1 cellular context compared by ENCODE assay signal in the genomic region with DNA sequence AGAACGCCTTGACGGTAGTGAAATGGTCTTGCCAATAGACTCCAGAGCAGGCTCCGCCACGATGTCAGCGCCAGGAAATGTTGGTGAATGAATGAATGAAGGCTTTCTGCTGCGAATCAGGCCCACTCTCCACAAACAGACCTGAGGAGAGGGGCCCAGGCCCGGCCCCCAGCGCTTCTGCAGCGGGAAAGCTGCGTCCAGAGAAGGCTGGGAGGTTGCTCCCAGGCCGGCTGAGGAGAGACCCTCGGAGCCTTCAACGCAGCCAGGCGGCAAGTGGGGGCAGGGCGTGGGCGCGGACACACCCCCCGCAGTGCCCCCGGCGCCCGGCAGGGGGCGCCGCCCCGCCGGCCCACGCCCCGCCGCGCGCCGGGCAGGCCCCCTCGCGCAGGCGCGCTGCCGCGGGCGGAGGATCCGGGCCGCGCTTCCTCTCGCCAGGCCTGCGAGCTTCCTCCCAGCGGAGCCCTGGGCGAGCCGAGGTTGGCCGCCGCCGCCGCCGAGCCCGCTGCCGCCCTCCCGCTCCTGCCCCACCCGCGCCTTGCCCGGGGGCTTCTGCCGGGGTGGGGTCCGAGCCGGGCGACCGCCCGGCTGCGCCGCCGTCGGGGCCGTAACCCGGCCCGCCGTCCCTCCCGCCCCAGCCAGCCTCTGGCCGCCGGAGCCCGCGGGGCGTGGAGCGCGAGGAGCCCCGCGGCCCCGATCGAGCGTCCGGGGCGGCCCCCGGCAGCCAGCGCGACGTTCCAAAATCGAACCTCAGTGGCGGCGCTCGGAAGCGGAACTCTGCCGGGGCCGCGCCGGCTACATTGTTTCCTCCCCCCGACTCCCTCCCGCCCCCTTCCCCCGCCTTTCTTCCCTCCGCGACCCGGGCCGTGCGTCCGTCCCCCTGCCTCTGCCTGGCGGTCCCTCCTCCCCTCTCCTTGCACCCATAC.
A peak's percentile ranks its signal among the peaks of the same experiment; 100 is the strongest.
TF ChIP-seq lines count a peak whose summit lies in the region.

A gene (plus strand): TSS at position 408 of the 923 bp plus-strand sequence. CDS start 16,218 bp downstream, outside the sequence.

TF ChIP-seq in K562, 482 proteins besides CTCF, POLR2A, EP300 and RAD21 (continued from another document and continues in another):
- TF ChIP-seq, protein P1, sequence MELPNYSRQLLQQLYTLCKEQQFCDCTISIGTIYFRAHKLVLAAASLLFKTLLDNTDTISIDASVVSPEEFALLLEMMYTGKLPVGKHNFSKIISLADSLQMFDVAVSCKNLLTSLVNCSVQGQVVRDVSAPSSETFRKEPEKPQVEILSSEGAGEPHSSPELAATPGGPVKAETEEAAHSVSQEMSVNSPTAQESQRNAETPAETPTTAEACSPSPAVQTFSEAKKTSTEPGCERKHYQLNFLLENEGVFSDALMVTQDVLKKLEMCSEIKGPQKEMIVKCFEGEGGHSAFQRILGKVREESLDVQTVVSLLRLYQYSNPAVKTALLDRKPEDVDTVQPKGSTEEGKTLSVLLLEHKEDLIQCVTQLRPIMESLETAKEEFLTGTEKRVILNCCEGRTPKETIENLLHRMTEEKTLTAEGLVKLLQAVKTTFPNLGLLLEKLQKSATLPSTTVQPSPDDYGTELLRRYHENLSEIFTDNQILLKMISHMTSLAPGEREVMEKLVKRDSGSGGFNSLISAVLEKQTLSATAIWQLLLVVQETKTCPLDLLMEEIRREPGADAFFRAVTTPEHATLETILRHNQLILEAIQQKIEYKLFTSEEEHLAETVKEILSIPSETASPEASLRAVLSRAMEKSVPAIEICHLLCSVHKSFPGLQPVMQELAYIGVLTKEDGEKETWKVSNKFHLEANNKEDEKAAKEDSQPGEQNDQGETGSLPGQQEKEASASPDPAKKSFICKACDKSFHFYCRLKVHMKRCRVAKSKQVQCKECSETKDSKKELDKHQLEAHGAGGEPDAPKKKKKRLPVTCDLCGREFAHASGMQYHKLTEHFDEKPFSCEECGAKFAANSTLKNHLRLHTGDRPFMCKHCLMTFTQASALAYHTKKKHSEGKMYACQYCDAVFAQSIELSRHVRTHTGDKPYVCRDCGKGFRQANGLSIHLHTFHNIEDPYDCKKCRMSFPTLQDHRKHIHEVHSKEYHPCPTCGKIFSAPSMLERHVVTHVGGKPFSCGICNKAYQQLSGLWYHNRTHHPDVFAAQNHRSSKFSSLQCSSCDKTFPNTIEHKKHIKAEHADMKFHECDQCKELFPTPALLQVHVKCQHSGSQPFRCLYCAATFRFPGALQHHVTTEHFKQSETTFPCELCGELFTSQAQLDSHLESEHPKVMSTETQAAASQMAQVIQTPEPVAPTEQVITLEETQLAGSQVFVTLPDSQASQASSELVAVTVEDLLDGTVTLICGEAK (IDR thresholded peaks at IDR 0.05), result 0 out of 2 replicates have a peak, but pooled peaks have one; percentile 24
- TF ChIP-seq, protein P1 (CRISPR knock-in tag; IDR thresholded peaks at IDR 0.05), result no peak
- TF ChIP-seq, protein P2, sequence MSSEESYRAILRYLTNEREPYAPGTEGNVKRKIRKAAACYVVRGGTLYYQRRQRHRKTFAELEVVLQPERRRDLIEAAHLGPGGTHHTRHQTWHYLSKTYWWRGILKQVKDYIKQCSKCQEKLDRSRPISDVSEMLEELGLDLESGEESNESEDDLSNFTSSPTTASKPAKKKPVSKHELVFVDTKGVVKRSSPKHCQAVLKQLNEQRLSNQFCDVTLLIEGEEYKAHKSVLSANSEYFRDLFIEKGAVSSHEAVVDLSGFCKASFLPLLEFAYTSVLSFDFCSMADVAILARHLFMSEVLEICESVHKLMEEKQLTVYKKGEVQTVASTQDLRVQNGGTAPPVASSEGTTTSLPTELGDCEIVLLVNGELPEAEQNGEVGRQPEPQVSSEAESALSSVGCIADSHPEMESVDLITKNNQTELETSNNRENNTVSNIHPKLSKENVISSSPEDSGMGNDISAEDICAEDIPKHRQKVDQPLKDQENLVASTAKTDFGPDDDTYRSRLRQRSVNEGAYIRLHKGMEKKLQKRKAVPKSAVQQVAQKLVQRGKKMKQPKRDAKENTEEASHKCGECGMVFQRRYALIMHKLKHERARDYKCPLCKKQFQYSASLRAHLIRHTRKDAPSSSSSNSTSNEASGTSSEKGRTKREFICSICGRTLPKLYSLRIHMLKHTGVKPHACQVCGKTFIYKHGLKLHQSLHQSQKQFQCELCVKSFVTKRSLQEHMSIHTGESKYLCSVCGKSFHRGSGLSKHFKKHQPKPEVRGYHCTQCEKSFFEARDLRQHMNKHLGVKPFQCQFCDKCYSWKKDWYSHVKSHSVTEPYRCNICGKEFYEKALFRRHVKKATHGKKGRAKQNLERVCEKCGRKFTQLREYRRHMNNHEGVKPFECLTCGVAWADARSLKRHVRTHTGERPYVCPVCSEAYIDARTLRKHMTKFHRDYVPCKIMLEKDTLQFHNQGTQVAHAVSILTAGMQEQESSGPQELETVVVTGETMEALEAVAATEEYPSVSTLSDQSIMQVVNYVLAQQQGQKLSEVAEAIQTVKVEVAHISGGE (CRISPR knock-in tag; IDR thresholded peaks at IDR 0.05), result peak in 1 of 3 experiments; percentile 63; a peak in 2 of 6 replicates
- TF ChIP-seq NUFIP1 (IDR thresholded peaks at IDR 0.05; ENCODE audit: partially characterized antibody) (no peak), RBM15 (IDR thresholded peaks at IDR 0.05; ENCODE audit: insufficient read depth, low read length) (no peak), HNRNPLL (IDR thresholded peaks at IDR 0.05; ENCODE audit: low read depth, low read length, poor library complexity, severe bottlenecking) (no peak), ELF1 (tag; IDR thresholded peaks at IDR 0.05) (peak; percentile 24; the same call in 1 of the 2 replicates), ZNF408 (CRISPR knock-in tag; IDR thresholded peaks at IDR 0.05; ENCODE audit: low read depth) (no peak), RHOXF2B (CRISPR knock-in tag; conservative IDR thresholded peaks at IDR 0.05) (no peak), SMAD4 (CRISPR knock-in tag; conservative IDR thresholded peaks at IDR 0.05) (peak; percentile 61), POLR2AphosphoS5 (IDR thresholded peaks at IDR 0.05; ENCODE audit: control insufficient read depth, insufficient read depth, low read depth, low read length) (0 out of 2 replicates have a peak, but pooled peaks have one; percentile 37), EGR1 (conservative IDR thresholded peaks at IDR 0.05) (peak; percentile 84), SAFB (IDR thresholded peaks at IDR 0.05; ENCODE audit: borderline replicate concordance, low read depth, low read length) (peak; percentile 88), FOXP1 (CRISPR knock-in tag; IDR thresholded peaks at IDR 0.05) (0 out of 2 replicates have a peak, but pooled peaks have one; percentile 47), ZNF436 (CRISPR knock-in tag; IDR thresholded peaks at IDR 0.05) (no peak), NR2C2 (CRISPR knock-in tag; IDR thresholded peaks at IDR 0.05) (no peak), NR2C2 (tag; IDR thresholded peaks at IDR 0.05) (peak; percentile 3; the same call in 1 of the 2 replicates), OTX1 (CRISPR knock-in tag; IDR thresholded peaks at IDR 0.05) (no peak), PHF8 (IDR thresholded peaks at IDR 0.05; ENCODE audit: borderline replicate concordance, low read length) (peak; percentile 64; the same call in 1 of the 2 replicates), HDAC1 (IDR thresholded peaks at IDR 0.05) (peak in 1 of 2 experiments; percentile 72; a peak in 2 of 4 replicates), RAD51 (IDR thresholded peaks at IDR 0.05; ENCODE audit: borderline replicate concordance, low read depth) (no peak), ZNF24 (IDR thresholded peaks at IDR 0.05) (peak; percentile 98), GABPA (tag; conservative IDR thresholded peaks at IDR 0.05; ENCODE audit: low read depth) (peak; percentile 67), SMARCA4 (IDR thresholded peaks at IDR 0.05) (no peak), MTA3 (IDR thresholded peaks at IDR 0.05; ENCODE audit: borderline replicate concordance) (0 out of 2 replicates have a peak, but pooled peaks have one; percentile 44)
- TF ChIP-seq, protein P3, sequence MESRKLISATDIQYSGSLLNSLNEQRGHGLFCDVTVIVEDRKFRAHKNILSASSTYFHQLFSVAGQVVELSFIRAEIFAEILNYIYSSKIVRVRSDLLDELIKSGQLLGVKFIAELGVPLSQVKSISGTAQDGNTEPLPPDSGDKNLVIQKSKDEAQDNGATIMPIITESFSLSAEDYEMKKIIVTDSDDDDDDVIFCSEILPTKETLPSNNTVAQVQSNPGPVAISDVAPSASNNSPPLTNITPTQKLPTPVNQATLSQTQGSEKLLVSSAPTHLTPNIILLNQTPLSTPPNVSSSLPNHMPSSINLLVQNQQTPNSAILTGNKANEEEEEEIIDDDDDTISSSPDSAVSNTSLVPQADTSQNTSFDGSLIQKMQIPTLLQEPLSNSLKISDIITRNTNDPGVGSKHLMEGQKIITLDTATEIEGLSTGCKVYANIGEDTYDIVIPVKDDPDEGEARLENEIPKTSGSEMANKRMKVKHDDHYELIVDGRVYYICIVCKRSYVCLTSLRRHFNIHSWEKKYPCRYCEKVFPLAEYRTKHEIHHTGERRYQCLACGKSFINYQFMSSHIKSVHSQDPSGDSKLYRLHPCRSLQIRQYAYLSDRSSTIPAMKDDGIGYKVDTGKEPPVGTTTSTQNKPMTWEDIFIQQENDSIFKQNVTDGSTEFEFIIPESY (CRISPR knock-in tag; IDR thresholded peaks at IDR 0.05), result no peak
- TF ChIP-seq, protein P4, sequence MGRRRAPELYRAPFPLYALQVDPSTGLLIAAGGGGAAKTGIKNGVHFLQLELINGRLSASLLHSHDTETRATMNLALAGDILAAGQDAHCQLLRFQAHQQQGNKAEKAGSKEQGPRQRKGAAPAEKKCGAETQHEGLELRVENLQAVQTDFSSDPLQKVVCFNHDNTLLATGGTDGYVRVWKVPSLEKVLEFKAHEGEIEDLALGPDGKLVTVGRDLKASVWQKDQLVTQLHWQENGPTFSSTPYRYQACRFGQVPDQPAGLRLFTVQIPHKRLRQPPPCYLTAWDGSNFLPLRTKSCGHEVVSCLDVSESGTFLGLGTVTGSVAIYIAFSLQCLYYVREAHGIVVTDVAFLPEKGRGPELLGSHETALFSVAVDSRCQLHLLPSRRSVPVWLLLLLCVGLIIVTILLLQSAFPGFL (CRISPR knock-in tag; IDR thresholded peaks at IDR 0.05), result peak; percentile 32; the same call in 1 of the 2 replicates
- TF ChIP-seq, protein P5, sequence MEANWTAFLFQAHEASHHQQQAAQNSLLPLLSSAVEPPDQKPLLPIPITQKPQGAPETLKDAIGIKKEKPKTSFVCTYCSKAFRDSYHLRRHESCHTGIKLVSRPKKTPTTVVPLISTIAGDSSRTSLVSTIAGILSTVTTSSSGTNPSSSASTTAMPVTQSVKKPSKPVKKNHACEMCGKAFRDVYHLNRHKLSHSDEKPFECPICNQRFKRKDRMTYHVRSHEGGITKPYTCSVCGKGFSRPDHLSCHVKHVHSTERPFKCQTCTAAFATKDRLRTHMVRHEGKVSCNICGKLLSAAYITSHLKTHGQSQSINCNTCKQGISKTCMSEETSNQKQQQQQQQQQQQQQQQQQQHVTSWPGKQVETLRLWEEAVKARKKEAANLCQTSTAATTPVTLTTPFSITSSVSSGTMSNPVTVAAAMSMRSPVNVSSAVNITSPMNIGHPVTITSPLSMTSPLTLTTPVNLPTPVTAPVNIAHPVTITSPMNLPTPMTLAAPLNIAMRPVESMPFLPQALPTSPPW (CRISPR knock-in tag; IDR thresholded peaks at IDR 0.05), result peak; percentile 85
- TF ChIP-seq, protein P6, sequence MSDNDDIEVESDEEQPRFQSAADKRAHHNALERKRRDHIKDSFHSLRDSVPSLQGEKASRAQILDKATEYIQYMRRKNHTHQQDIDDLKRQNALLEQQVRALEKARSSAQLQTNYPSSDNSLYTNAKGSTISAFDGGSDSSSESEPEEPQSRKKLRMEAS (CRISPR knock-in tag; IDR thresholded peaks at IDR 0.05), result peak; percentile 62
- TF ChIP-seq, protein P7, sequence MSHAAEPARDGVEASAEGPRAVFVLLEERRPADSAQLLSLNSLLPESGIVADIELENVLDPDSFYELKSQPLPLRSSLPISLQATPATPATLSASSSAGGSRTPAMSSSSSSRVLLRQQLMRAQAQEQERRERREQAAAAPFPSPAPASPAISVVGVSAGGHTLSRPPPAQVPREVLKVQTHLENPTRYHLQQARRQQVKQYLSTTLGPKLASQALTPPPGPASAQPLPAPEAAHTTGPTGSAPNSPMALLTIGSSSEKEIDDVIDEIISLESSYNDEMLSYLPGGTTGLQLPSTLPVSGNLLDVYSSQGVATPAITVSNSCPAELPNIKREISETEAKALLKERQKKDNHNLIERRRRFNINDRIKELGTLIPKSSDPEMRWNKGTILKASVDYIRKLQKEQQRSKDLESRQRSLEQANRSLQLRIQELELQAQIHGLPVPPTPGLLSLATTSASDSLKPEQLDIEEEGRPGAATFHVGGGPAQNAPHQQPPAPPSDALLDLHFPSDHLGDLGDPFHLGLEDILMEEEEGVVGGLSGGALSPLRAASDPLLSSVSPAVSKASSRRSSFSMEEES (CRISPR knock-in tag; IDR thresholded peaks at IDR 0.05), result no peak
- TF ChIP-seq, protein P8, sequence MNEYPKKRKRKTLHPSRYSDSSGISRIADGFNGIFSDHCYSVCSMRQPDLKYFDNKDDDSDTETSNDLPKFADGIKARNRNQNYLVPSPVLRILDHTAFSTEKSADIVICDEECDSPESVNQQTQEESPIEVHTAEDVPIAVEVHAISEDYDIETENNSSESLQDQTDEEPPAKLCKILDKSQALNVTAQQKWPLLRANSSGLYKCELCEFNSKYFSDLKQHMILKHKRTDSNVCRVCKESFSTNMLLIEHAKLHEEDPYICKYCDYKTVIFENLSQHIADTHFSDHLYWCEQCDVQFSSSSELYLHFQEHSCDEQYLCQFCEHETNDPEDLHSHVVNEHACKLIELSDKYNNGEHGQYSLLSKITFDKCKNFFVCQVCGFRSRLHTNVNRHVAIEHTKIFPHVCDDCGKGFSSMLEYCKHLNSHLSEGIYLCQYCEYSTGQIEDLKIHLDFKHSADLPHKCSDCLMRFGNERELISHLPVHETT (CRISPR knock-in tag; conservative IDR thresholded peaks at IDR 0.05 in 1 of 2, IDR thresholded peaks at IDR 0.05 in 1 of 2), result peak in 1 of 2 experiments; percentile 52; a peak in 1 of 4 replicates
